ENCODE assay signal across 26 cellular contexts in genomic region chr2:126643431-126643830, GRCh38. TPM values are rescaled to one million over a fixed set of nuclear protein-coding genes. Genes with fewer than 3 reads are reported as not detected.
DNase-seq lines count a peak whose midpoint lies in the region; ATAC-seq and TF ChIP-seq lines count a peak whose summit lies in the region.
"Had no signal": no experiment of that assay in that cellular context is flagged by ENCODE, and none has a peak within 500 bp of the region (broad histone marks: within the 10 kb centered on the region; RNA-seq: fewer than 3 reads in every experiment).

No MANE protein-coding gene starts in this region.

- no peaks in the 10 kb centered on the region for H3K27me3 ChIP-seq in neural progenitor cell
- H3K27me3 ChIP-seq: cardiac muscle cell, dorsolateral prefrontal cortex, pancreas, testis had no signal

- H3K4me1 ChIP-seq in neural progenitor cell = peaks cover 7% of the 10 kb centered on the region
- H3K4me1 ChIP-seq: pancreas, testis had no signal

- no peaks in the 10 kb centered on the region for H3K36me3 Mint-ChIP-seq in neural progenitor cell
- H3K36me3 Mint-ChIP-seq: activated naive CD4-positive, alpha-beta T cell treated with anti-CD3 and anti-CD28 coated beads, Interleukin-2, amount 10 ng/mL, durations not matched to agents 7 days and 5 days; CD14-positive monocyte; natural killer cell treated with Interleukin-12 subunit alpha and Interleukin-12 subunit beta and Interleukin-15 and Interleukin-18, amount 100 ng/mL, for 72 hours had no signal

- H3K27ac Mint-ChIP-seq in neural progenitor cell = no peak overlapping the region
- H3K27ac Mint-ChIP-seq: activated naive CD4-positive, alpha-beta T cell treated with anti-CD3 and anti-CD28 coated beads, Interleukin-2, amount 10 ng/mL, durations not matched to agents 7 days and 5 days had no signal

- TF ChIP-seq CTCF in neural progenitor cell (IDR thresholded peaks at IDR 0.05) = no peak

- no peaks in the 10 kb centered on the region for H3K79me2 ChIP-seq in neural progenitor cell (ENCODE audit: low read depth)

- intact Hi-C loops in left ventricle myocardium superior (cut with micrococcal nuclease) = no loop called here
- intact Hi-C loops in Right ventricle myocardium superior (cut with DNase I) = no loop called here

- no peaks in the 10 kb centered on the region for H3F3A ChIP-seq in neural progenitor cell (ENCODE audit: low read depth)

- H2AFZ ChIP-seq in neural progenitor cell (replicated peaks) = no peak overlapping the region

- H3K9me3 Mint-ChIP-seq in neural progenitor cell = no peaks in the 10 kb centered on the region
- H3K9me3 Mint-ChIP-seq: natural killer cell treated with Interleukin-12 subunit alpha and Interleukin-12 subunit beta and Interleukin-15 and Interleukin-18, amount 100 ng/mL, for 72 hours had no signal

- H3K4me1 Mint-ChIP-seq in neural progenitor cell = peaks cover 17% of the 10 kb centered on the region

- no peak overlapping the region for H3K4me2 ChIP-seq in neural progenitor cell

- ATAC-seq in left ventricle myocardium superior (peak; percentile 35), Right ventricle myocardium superior (ENCODE audit: poor library complexity) (no peak), GM18520 (IDR thresholded peaks at IDR 0.05; ENCODE audit: unreplicated experiment) (no peak), HG03378 (IDR thresholded peaks at IDR 0.05; ENCODE audit: unreplicated experiment) (no peak)
- ATAC-seq: left colon; natural killer cell treated with Interleukin-12 subunit alpha and Interleukin-12 subunit beta and Interleukin-15 and Interleukin-18, amount 100 ng/mL, for 72 hours; pancreas; right cardiac atrium; T-helper 17 cell had no signal

- no peak overlapping the region for H3K27ac ChIP-seq in neural progenitor cell
- H3K27ac ChIP-seq: cardiac muscle cell, dorsolateral prefrontal cortex, pancreas, SK-N-MC, testis had no signal

- no peaks in the 10 kb centered on the region for H3K9me3 ChIP-seq in neural progenitor cell (ENCODE audit: low read depth)
- H3K9me3 ChIP-seq: pancreas, testis had no signal

- H3K4me3 Mint-ChIP-seq in neural progenitor cell = no peak overlapping the region
- H3K4me3 Mint-ChIP-seq: activated naive CD4-positive, alpha-beta T cell treated with anti-CD3 and anti-CD28 coated beads, Interleukin-2, amount 10 ng/mL, durations not matched to agents 7 days and 5 days; CD14-positive monocyte; natural killer cell treated with Interleukin-12 subunit alpha and Interleukin-12 subunit beta and Interleukin-15 and Interleukin-18, amount 100 ng/mL, for 72 hours; T-helper 17 cell had no signal

- no peak overlapping the region for H3K4me3 ChIP-seq in neural progenitor cell
- H3K4me3 ChIP-seq: cardiac muscle cell, dorsolateral prefrontal cortex, pancreas, SK-N-MC, testis had no signal

- no peak overlapping the region for H3K9ac ChIP-seq in neural progenitor cell

- DNase-seq in left ventricle myocardium superior = no peak
- no peak for DNase-seq in Right ventricle myocardium superior
- DNase-seq in dermis blood vessel endothelial cell = peak; percentile 6
- DNase-seq in neural progenitor cell (ENCODE audit: low spot score) = peak; percentile 23
- DNase-seq in amygdala (lab: John Stamatoyannopoulos, UW) = no peak
- DNase-seq: activated CD4-positive, alpha-beta T cell treated with anti-CD3 and anti-CD28 coated beads for 48 hours; activated naive CD4-positive, alpha-beta T cell treated with anti-CD3 and anti-CD28 coated beads, Interleukin-2, amount 10 ng/mL, durations not matched to agents 7 days and 5 days; activated T-cell treated with anti-CD3 and anti-CD28 coated beads, Interleukin-2, amount 50 U/mL, for 48 hours; anterior cingulate cortex; dorsolateral prefrontal cortex; left colon; NCI-H1694; NCI-H524; pancreas; right cardiac atrium; stimulated activated CD4-positive, alpha-beta T cell treated with anti-CD3 and anti-CD28 coated beads, Interleukin-12 subunit alpha, Interleukin-12 subunit beta, amount 100 ng/mL, for 4 hours; stimulated activated CD4-positive, alpha-beta T cell treated with anti-CD3 and anti-CD28 coated beads, Interleukin-4, amount 100 ng/mL, for 24 hours; stimulated activated naive CD4-positive, alpha-beta T cell treated with Interleukin-2 at 50 U/mL for 16 hours; T-helper 17 cell; testis had no signal

- H4K20me1 ChIP-seq in neural progenitor cell (ENCODE audit: low read depth) = no peaks in the 10 kb centered on the region

- no peaks in the 10 kb centered on the region for H3K36me3 ChIP-seq in neural progenitor cell
- H3K36me3 ChIP-seq: cardiac muscle cell, pancreas had no signal

- H3K27me3 Mint-ChIP-seq in neural progenitor cell (ENCODE audit: insufficient read depth, low read depth) = peaks cover 5% of the 10 kb centered on the region
- H3K27me3 Mint-ChIP-seq: T-helper 17 cell had no signal

RNA-seq across cellular contexts. Expression of gene GYPC, which starts 12.5 kb away (rescaled TPM):
- total RNA-seq in left ventricle myocardium superior (114 TPM), Right ventricle myocardium superior (111 TPM), dermis blood vessel endothelial cell (227 and 297 TPM in 2 replicates), neural progenitor cell (ENCODE audit: low replicate concordance) (3.4 and 9.1 TPM in 2 replicates)

Comparison
In these comparisons a context has a peak if more than half of its experiments do, and no peak if none do; other contexts are left out.
1. DNase-seq: peak in dermis blood vessel endothelial cell (single experiment) and neural progenitor cell (single experiment); none in left ventricle myocardium superior (single experiment), Right ventricle myocardium superior (single experiment) and amygdala (0 of 56).
2. RNA of gene GYPC, which starts 12.5 kb away (total RNA-seq): 227 to 297 TPM in dermis blood vessel endothelial cell, 114 TPM in left ventricle myocardium superior (single experiment) and 111 TPM in Right ventricle myocardium superior (single experiment); 3.4 to 9.1 TPM in neural progenitor cell; every median in the first group is over 10 times any median in the second.